ENCODE assay signal across 22 cellular contexts in genomic region chr1:207361910-207362309, GRCh38. TPM values are rescaled to one million over a fixed set of nuclear protein-coding genes. Genes with fewer than 3 reads are reported as not detected.
DNase-seq lines count a peak whose midpoint lies in the region; ATAC-seq, FAIRE-seq and TF ChIP-seq lines count a peak whose summit lies in the region.
"Had no signal": no experiment of that assay in that cellular context is flagged by ENCODE, and none has a peak within 500 bp of the region (broad histone marks: within the 10 kb centered on the region; RNA-seq: fewer than 3 reads in every experiment).

No MANE protein-coding gene starts in this region.

- POLR2A ChIA-PET in endothelial cell of umbilical vein (lab: Charles Lee) (no interaction called here), A673 (lab: Charles Lee; ENCODE audit: low non-redundant PET) (no interaction called here)

- TF ChIP-seq CTCF in endothelial cell of umbilical vein (IDR thresholded peaks at IDR 0.05; ENCODE audit: extremely low read depth in 1 of 2, insufficient read depth in 1 of 2, low read depth in 1 of 2, low read length in 2 of 2), result no peak
- TF ChIP-seq CTCF in neutrophil (IDR thresholded peaks at IDR 0.05), result no peak
- no peak for TF ChIP-seq CTCF in A673 (conservative IDR thresholded peaks at IDR 0.05; ENCODE audit: low read depth, low read length)

- H3K4me2 ChIP-seq in endothelial cell of umbilical vein (ENCODE audit: insufficient read depth, low read length), result peak overlapping the region; percentile 47
- H3K4me2 ChIP-seq: PC-9 had no signal

- H3K9me3 ChIP-seq in endothelial cell of umbilical vein (replicated peaks; ENCODE audit: control insufficient read depth, insufficient read depth, low read length), result no peaks in the 10 kb centered on the region
- H3K9me3 ChIP-seq in neutrophil, result no peaks in the 10 kb centered on the region
- no peaks in the 10 kb centered on the region for H3K9me3 ChIP-seq in A673 (ENCODE audit: low read depth, low read length, poor library complexity, severe bottlenecking)
- H3K9me3 ChIP-seq: BE2C, Caco-2, SJSA1 had no signal

- peaks cover 16% of the 10 kb centered on the region for H3K4me1 ChIP-seq in endothelial cell of umbilical vein (ENCODE audit: control insufficient read depth, extremely low read depth, insufficient read depth, low read length)
- H3K4me1 ChIP-seq in neutrophil (ENCODE audit: control insufficient read depth in 1 of 2, insufficient read depth in 1 of 2, low read depth in 1 of 2, low read length in 1 of 2), result no peaks in the 10 kb centered on the region
- no peaks in the 10 kb centered on the region for H3K4me1 ChIP-seq in A673 (ENCODE audit: insufficient read depth, low read length, poor library complexity, severe bottlenecking)
- H3K4me1 ChIP-seq: BE2C, Caco-2 had no signal

- no peak for TF ChIP-seq POLR2A in endothelial cell of umbilical vein (IDR thresholded peaks at IDR 0.05; ENCODE audit: low read depth, low read length)

- BruUV-seq in endothelial cell of umbilical vein (replicated peaks; lab: Mats Ljungman, UMichigan) (no TSS peak), A673 (replicated peaks; lab: Mats Ljungman, UMichigan) (no TSS peak)

- no peak overlapping the region for H3K4me3 ChIP-seq in endothelial cell of umbilical vein (replicated peaks in 1 of 3; ENCODE audit: insufficient read depth in 1 of 3, low read depth in 1 of 3, low read length in 3 of 3)
- no peak overlapping the region for H3K4me3 ChIP-seq in neutrophil (ENCODE audit: low read depth in 1 of 2, low read length in 1 of 2)
- H3K4me3 ChIP-seq in A673 (ENCODE audit: low read depth, low read length, poor library complexity, severe bottlenecking), result no peak overlapping the region
- H3K4me3 ChIP-seq: GM23248, PC-9, SJSA1 had no signal

- no peaks in the 10 kb centered on the region for H3K27me3 ChIP-seq in endothelial cell of umbilical vein (ENCODE audit: control insufficient read depth in 2 of 2, insufficient read depth in 2 of 2, low read length in 2 of 2)
- H3K27me3 ChIP-seq in neutrophil, result no peaks in the 10 kb centered on the region
- peaks cover 14% of the 10 kb centered on the region for H3K27me3 ChIP-seq in A673 (replicated peaks; ENCODE audit: insufficient read depth, low read depth, low read length, poor library complexity)
- H3K27me3 ChIP-seq: BE2C, SJSA1 had no signal

- no peak overlapping the region for H3K27ac ChIP-seq in endothelial cell of umbilical vein (ENCODE audit: insufficient read depth, low read depth, low read length)
- peak overlapping the region; percentile 29 for H3K27ac ChIP-seq in neutrophil
- H3K27ac ChIP-seq in A673 (ENCODE audit: low read depth, low read length, poor library complexity, severe bottlenecking), result no peak overlapping the region
- H3K27ac ChIP-seq: GM23248, HL-60, PC-9, SJSA1 had no signal

- no peak overlapping the region for H3K9ac ChIP-seq in endothelial cell of umbilical vein (replicated peaks; ENCODE audit: extremely low read depth, insufficient read depth, low read length)
- H3K9ac ChIP-seq: GM23248 had no signal

- DNase-seq in CD1c-positive myeloid dendritic cell (ENCODE audit: extremely low spot score) (peak; percentile 48), RPMI7951 (ENCODE audit: low read depth) (peak; percentile 29), endothelial cell of umbilical vein (ENCODE audit: low read depth, low spot score) (peak; percentile 43), A673 (ENCODE audit: low spot score) (no peak), NCI-H774 (lab: John Stamatoyannopoulos, UW) (no peak), NCI-H2107 (lab: John Stamatoyannopoulos, UW) (no peak)
- DNase-seq: 8988T; BE2C; Caco-2; CD4-positive, alpha-beta T cell; GF-D8; GM23248; HCEC 1CT; MV-4-11; NCI-H1694 treated with DMSO at 0.1 percent for 48 hours; NCI-H226; NCI-H524 treated with DMSO at 0.1 percent for 48 hours; PC-9 had no signal

- ATAC-seq in GM19035 (IDR thresholded peaks at IDR 0.05; ENCODE audit: unreplicated experiment), result no peak

- H3K9me1 ChIP-seq in endothelial cell of umbilical vein (replicated peaks; ENCODE audit: control insufficient read depth, extremely low read depth, insufficient read depth, low read length), result no peaks in the 10 kb centered on the region

- no peaks in the 10 kb centered on the region for H4K20me1 ChIP-seq in endothelial cell of umbilical vein (replicated peaks; ENCODE audit: control insufficient read depth, extremely low read depth, insufficient read depth, low read length)

- H3K79me2 ChIP-seq in endothelial cell of umbilical vein (ENCODE audit: control insufficient read depth, insufficient read depth, low read length), result no peaks in the 10 kb centered on the region

- H3K36me3 ChIP-seq in endothelial cell of umbilical vein (ENCODE audit: control insufficient read depth in 2 of 2, extremely low read depth in 1 of 2, insufficient read depth in 2 of 2, low read length in 2 of 2) (peaks cover 2 to 11% of the 10 kb centered on the region in 2 experiments), neutrophil (peaks cover 85% of the 10 kb centered on the region), A673 (ENCODE audit: insufficient read depth, low read length, poor library complexity, severe bottlenecking) (no peaks in the 10 kb centered on the region)
- H3K36me3 ChIP-seq: BE2C, SJSA1 had no signal

- CTCF ChIA-PET in endothelial cell of umbilical vein (lab: Charles Lee), result interaction anchor here (0.8 to 1.5 kb wide), 2 partner anchors 12 to 43 kb away, joined by 3 to 5 read pairs; no protein-coding TSS in a partner anchor
- CTCF ChIA-PET in A673 (lab: Charles Lee), result no interaction called here

- dilution Hi-C loops in endothelial cell of umbilical vein (cut with MboI; ENCODE audit: extremely low pct_ligation_motif_present, low sequenced_read_pairs), result no loop called here

- intact Hi-C loops in endothelial cell of umbilical vein (cut with micrococcal nuclease), result no loop called here
- intact Hi-C loops in A673 (cut with micrococcal nuclease; ENCODE audit: unreplicated experiment), result no loop called here

- no peak overlapping the region for H2AFZ ChIP-seq in endothelial cell of umbilical vein (ENCODE audit: low read depth, low read length)
- H2AFZ ChIP-seq: GM23248, PC-9 had no signal

- FAIRE-seq in endothelial cell of umbilical vein (lab: Jason Lieb, UNC), result peak; percentile 70

TF ChIP-seq in endothelial cell of umbilical vein, 7 proteins besides CTCF, POLR2A, EP300 and RAD21:
- TF ChIP-seq JUN (IDR thresholded peaks at IDR 0.05; ENCODE audit: borderline replicate concordance, insufficient read depth, insufficient read length, low read depth) (no peak), FOS (IDR thresholded peaks at IDR 0.05; ENCODE audit: borderline replicate concordance, insufficient read depth, low read length) (no peak), GATA2 (IDR thresholded peaks at IDR 0.05; ENCODE audit: insufficient read depth, insufficient read length, low read depth, low read length) (no peak), EZH2 (IDR thresholded peaks at IDR 0.05; ENCODE audit: borderline replicate concordance, low read depth, low read length, severe bottlenecking) (no peak), MYC (IDR thresholded peaks at IDR 0.05; ENCODE audit: low read depth, low read length) (no peak), MAX (IDR thresholded peaks at IDR 0.05; ENCODE audit: insufficient read depth, insufficient read length) (no peak), POLR2AphosphoS5 (IDR thresholded peaks at IDR 0.05; ENCODE audit: insufficient read depth, low read depth, low read length) (no peak)

RNA-seq across cellular contexts. Expression of gene CD55, which starts 40.4 kb away (rescaled TPM):
- total RNA-seq in RPMI7951 (2014; rRNA removed; shearing (Covaris generic)), result 17.0 and 20.9 TPM in 2 replicates
- total RNA-seq in endothelial cell of umbilical vein, result 179 and 223 TPM in 2 replicates
- polyA plus RNA-seq in endothelial cell of umbilical vein, result 103 and 111 TPM in 2 replicates
- polyA plus RNA-seq in endothelial cell of umbilical vein (2011; cell fraction: cytosol; rRNA removed), result 103 and 115 TPM in 2 replicates
- 77.0 and 114 TPM in 2 replicates for polyA plus RNA-seq in endothelial cell of umbilical vein (2011; cell fraction: nucleus; rRNA removed)
- polyA plus RNA-seq in endothelial cell of umbilical vein (2012), result 164 and 176 TPM in 2 replicates
- polyA minus RNA-seq in endothelial cell of umbilical vein, result 106 and 107 TPM in 2 replicates
- polyA minus RNA-seq in endothelial cell of umbilical vein (2011; cell fraction: cytosol; rRNA and poly(A)+ RNA removed), result 565 TPM
- 216 and 218 TPM in 2 replicates for polyA minus RNA-seq in endothelial cell of umbilical vein (2011; cell fraction: nucleus; rRNA and poly(A)+ RNA removed)
- total RNA-seq in A673 (2021), result 0.57 and 0.71 TPM in 2 replicates

Comparison
In these comparisons a context has a peak if more than half of its experiments do, and no peak if none do; other contexts are left out.
1. DNase-seq: peak in CD1c-positive myeloid dendritic cell (single experiment), RPMI7951 (single experiment) and endothelial cell of umbilical vein (single experiment); none in A673 (single experiment), NCI-H774 (single experiment) and NCI-H2107 (single experiment).
2. RNA of gene CD55, which starts 40.4 kb away (total RNA-seq): 179 to 223 TPM in endothelial cell of umbilical vein and 17.0 to 20.9 TPM in RPMI7951; 0.57 to 0.71 TPM in A673; every median in the first group is over 10 times any median in the second.